8 cellular contexts compared by ENCODE assay signal in the genomic region with DNA sequence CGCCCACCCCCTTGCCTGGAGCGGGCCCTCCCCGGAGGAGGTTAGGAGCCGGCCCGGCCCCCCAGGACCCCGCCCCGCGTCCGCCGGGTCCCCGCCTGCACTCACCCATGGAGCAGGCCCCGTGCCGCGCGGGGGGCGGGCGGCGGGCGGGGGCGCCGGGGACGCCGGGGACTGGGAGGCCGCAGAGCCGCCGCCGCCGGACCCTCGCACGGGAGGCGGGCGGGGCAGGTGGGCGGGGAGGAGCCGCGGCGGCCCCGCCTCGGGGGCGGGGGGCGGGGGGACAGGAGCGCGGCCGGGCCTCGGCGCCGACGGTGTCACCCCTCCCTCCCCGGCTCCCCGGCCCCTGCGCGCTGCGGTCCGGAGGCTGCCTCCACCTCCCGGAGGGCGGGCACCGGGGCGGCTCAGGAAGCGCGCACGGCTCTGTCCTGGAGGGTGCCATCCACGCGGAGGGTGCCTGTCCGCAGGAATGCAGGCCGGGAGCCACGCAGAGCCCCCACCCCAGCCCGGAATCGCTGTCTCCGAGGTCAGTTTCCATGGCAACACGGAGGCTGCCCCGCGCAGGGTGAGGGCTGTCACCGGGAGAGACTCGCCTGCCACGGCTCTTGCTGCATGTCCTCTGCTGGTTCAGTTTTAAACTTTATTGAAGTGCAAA. TPM values are rescaled to one million over a fixed set of nuclear protein-coding genes. Genes with fewer than 3 reads are reported as not detected.
A peak's percentile ranks its signal among the peaks of the same experiment; 100 is the strongest.
DNase-seq lines count a peak whose midpoint lies in the region; ATAC-seq and TF ChIP-seq lines count a peak whose summit lies in the region.

No MANE protein-coding gene starts in this region.

- peak overlapping the region; percentile 95; the same call in 1 of the 2 replicates for H3K4me2 ChIP-seq in SK-N-SH

- H3K9ac ChIP-seq in SK-N-SH, result peak overlapping the region; percentile 64
- H3K9ac ChIP-seq in iPS-15b (ENCODE audit: low read depth, low read length), result no peak overlapping the region
- peak overlapping the region; percentile 32 to 69 (median 33) for H3K9ac ChIP-seq in skeletal muscle tissue (ENCODE audit: low read depth in 1 of 3, low read length in 3 of 3)

- H4K20me1 ChIP-seq in SK-N-SH (ENCODE audit: insufficient read depth), result no peaks in the 10 kb centered on the region

- H3K9me2 ChIP-seq in SK-N-SH, result no peaks in the 10 kb centered on the region

- DNase-seq in NCI-H524 (lab: John Stamatoyannopoulos, UW), result peak; percentile 22 to 60
- no peak for DNase-seq in NCI-H524 treated with DMSO at 0.1 percent for 48 hours (lab: John Stamatoyannopoulos, UW)
- peak; percentile 92 for DNase-seq in SK-N-SH
- no peak for DNase-seq in astrocyte of the spinal cord (ENCODE audit: low read depth, low spot score)

- H3K79me2 ChIP-seq in SK-N-SH (ENCODE audit: insufficient read depth), result peaks cover 7% of the 10 kb centered on the region; the same call in 1 of the 2 replicates

- TF ChIP-seq CTCF in SK-N-SH (IDR thresholded peaks at IDR 0.05), result no peak
- no peak for TF ChIP-seq CTCF in astrocyte of the spinal cord (IDR thresholded peaks at IDR 0.05; ENCODE audit: low read depth, low read length)

- TF ChIP-seq RAD21 in SK-N-SH (IDR thresholded peaks at IDR 0.05; ENCODE audit: low read length), result no peak

- CTCF ChIA-PET in SK-N-SH (lab: Yijun Ruan, JAX), result interaction anchor here (0.7 to 17.4 kb wide), 5 partner anchors 8 to 56 kb away, joined by 3 to 211 read pairs (median 6); partner anchors contain the start of gene PLEKHG5

- WGBS in SK-N-SH (ENCODE audit: low lambda C conversion rate), result 4% methylated on average over 14 of the region's 74 CpGs

- H3K36me3 ChIP-seq in SK-N-SH (replicated peaks in 1 of 2; ENCODE audit: control insufficient read depth in 1 of 2, insufficient read depth in 2 of 2, low read length in 1 of 2) (no peaks in the 10 kb centered on the region), iPS-15b (ENCODE audit: control insufficient read depth, insufficient read depth, low read length) (no peaks in the 10 kb centered on the region), skeletal muscle tissue (ENCODE audit: control insufficient read depth in 3 of 3, insufficient read depth in 3 of 3, low read length in 3 of 3) (no peaks in the 10 kb centered on the region)

- in situ Hi-C loops in astrocyte of the spinal cord (cut with HindIII; ENCODE audit: low sequenced_read_pairs), result no loop called here

- POLR2A ChIA-PET in SK-N-SH (lab: Yijun Ruan, JAX), result interaction anchor here (1.8 kb wide), 1 partner anchor 10 kb away, joined by 10 read pairs; no protein-coding TSS in a partner anchor

- no peaks in the 10 kb centered on the region for H3K9me3 ChIP-seq in SK-N-SH
- H3K9me3 ChIP-seq in iPS-15b (ENCODE audit: control insufficient read depth, insufficient read depth, low read length), result no peaks in the 10 kb centered on the region
- no peaks in the 10 kb centered on the region for H3K9me3 ChIP-seq in skeletal muscle tissue (ENCODE audit: control insufficient read depth in 3 of 3, low read length in 3 of 3)

- H2AFZ ChIP-seq in SK-N-SH (ENCODE audit: low read depth), result peak overlapping the region; percentile 70; the same call in 1 of the 2 replicates

- peaks cover 12% of the 10 kb centered on the region for H3F3A ChIP-seq in SK-N-SH (replicated peaks; ENCODE audit: insufficient read depth)

- H3K27me3 ChIP-seq in SK-N-SH (ENCODE audit: insufficient read depth) (no peaks in the 10 kb centered on the region), iPS-15b (ENCODE audit: control insufficient read depth, insufficient read depth, low read length) (peaks cover 14% of the 10 kb centered on the region), skeletal muscle tissue (ENCODE audit: control insufficient read depth in 3 of 3, insufficient read depth in 3 of 3, low read length in 3 of 3) (peaks cover 7 to 31% (median 17%) of the 10 kb centered on the region in 3 donors)

- H3K27ac ChIP-seq in SK-N-SH (ENCODE audit: low read depth in 2 of 2, low read length in 1 of 2) (peak overlapping the region in 1 of 2 experiments; percentile 80; a peak in 2 of 4 replicates), skeletal muscle tissue (ENCODE audit: low read depth, low read length) (no peak overlapping the region)

- peaks cover 0 to 74% of the 10 kb centered on the region in 2 experiments; a peak in 2 of 4 replicates for H3K4me1 ChIP-seq in SK-N-SH (ENCODE audit: control insufficient read depth in 1 of 2, insufficient read depth in 2 of 2, low read depth in 1 of 2, low read length in 1 of 2)
- H3K4me1 ChIP-seq in iPS-15b (ENCODE audit: control insufficient read depth, insufficient read depth, low read length), result peaks cover 7% of the 10 kb centered on the region
- peaks cover 28 to 42% (median 30%) of the 10 kb centered on the region in 3 donors for H3K4me1 ChIP-seq in skeletal muscle tissue (ENCODE audit: control insufficient read depth in 3 of 3, insufficient read depth in 3 of 3, low read length in 3 of 3)

- TF ChIP-seq EP300 in SK-N-SH (IDR thresholded peaks at IDR 0.05; ENCODE audit: borderline replicate concordance in 1 of 2, low read depth in 1 of 2, low read length in 1 of 2), result no peak

- H3K4me3 ChIP-seq in SK-N-SH (ENCODE audit: low read depth in 2 of 2, low read length in 1 of 2), result peak overlapping the region; percentile 65 to 69
- H3K4me3 ChIP-seq in astrocyte of the spinal cord (ENCODE audit: low read depth, low read length), result peak overlapping the region; percentile 62
- H3K4me3 ChIP-seq in iPS-15b (ENCODE audit: low read depth, low read length), result peak overlapping the region; percentile 58
- peak overlapping the region; percentile 61 to 72 (median 68) for H3K4me3 ChIP-seq in skeletal muscle tissue (ENCODE audit: low read length in 3 of 3)

- ATAC-seq in HG03135 (IDR thresholded peaks at IDR 0.05; ENCODE audit: unreplicated experiment), result no peak
- no peak for ATAC-seq in HG03521 (IDR thresholded peaks at IDR 0.05; ENCODE audit: unreplicated experiment)

TF ChIP-seq in SK-N-SH, 30 proteins besides CTCF, POLR2A, EP300 and RAD21:
- TF ChIP-seq RFX5 (IDR thresholded peaks at IDR 0.05; ENCODE audit: low read length), result 0 out of 2 replicates have a peak, but pooled peaks have one; percentile 45
- TF ChIP-seq JUND (IDR thresholded peaks at IDR 0.05), result no peak
- peak; percentile 82 for TF ChIP-seq MXI1 (IDR thresholded peaks at IDR 0.05; ENCODE audit: low read depth, low read length)
- TF ChIP-seq MAX (IDR thresholded peaks at IDR 0.05; ENCODE audit: low read depth), result peak; percentile 59; the same call in 1 of the 2 replicates
- 0 out of 2 replicates have a peak, but pooled peaks have one; percentile 16 for TF ChIP-seq NRF1 (IDR thresholded peaks at IDR 0.05; ENCODE audit: low read depth, low read length)
TF ChIP-seq in SK-N-SH: peak in this region for 4.

RNA-seq across cellular contexts. Expression of gene PLEKHG5, which starts 5.9 kb away (rescaled TPM):
- polyA plus RNA-seq in SK-N-SH (2012; rRNA removed), result 14.7 and 14.9 TPM in 2 replicates
- 3.4 and 5.7 TPM in 2 replicates for polyA plus RNA-seq in SK-N-SH (2012; cell fraction: cytosol; rRNA removed)
- 86.5 and 98.6 TPM in 2 replicates for polyA plus RNA-seq in SK-N-SH (2012; cell fraction: nucleus; rRNA removed)
- total RNA-seq in skeletal muscle tissue, result 8.4 TPM

RNA-seq across cellular contexts. Expression of gene TNFRSF25, which starts 31.4 kb away (rescaled TPM):
- 20.8 TPM in 2 replicates for polyA plus RNA-seq in SK-N-SH (2012; rRNA removed)
- polyA plus RNA-seq in SK-N-SH (2012; cell fraction: cytosol; rRNA removed), result 2.6 and 5.2 TPM in 2 replicates
- 170 and 223 TPM in 2 replicates for polyA plus RNA-seq in SK-N-SH (2012; cell fraction: nucleus; rRNA removed)
- 3.7 TPM for total RNA-seq in skeletal muscle tissue

RNA-seq across cellular contexts. Expression of gene NOL9, which starts 57.0 kb away (rescaled TPM):
- polyA plus RNA-seq in SK-N-SH (2012; rRNA removed), result 7.1 and 7.9 TPM in 2 replicates
- polyA plus RNA-seq in SK-N-SH (2012; cell fraction: cytosol; rRNA removed), result 7.0 and 7.7 TPM in 2 replicates
- polyA plus RNA-seq in SK-N-SH (2012; cell fraction: nucleus; rRNA removed), result 12.4 and 18.8 TPM in 2 replicates
- total RNA-seq in skeletal muscle tissue, result 24.0 TPM

RNA-seq across cellular contexts. Expression of gene TAS1R1, which starts 57.8 kb away (rescaled TPM):
- not detected in 2 replicates for polyA plus RNA-seq in SK-N-SH (2012; rRNA removed)
- polyA plus RNA-seq in SK-N-SH (2012; cell fraction: cytosol; rRNA removed), result 0.03 TPM in 1 of 2 replicates, not detected in the other
- polyA plus RNA-seq in SK-N-SH (2012; cell fraction: nucleus; rRNA removed), result 0.05 TPM in 2 replicates
- total RNA-seq in skeletal muscle tissue, result 5.7 TPM

Comparison
In these comparisons a context has a peak if more than half of its experiments do, and no peak if none do; other contexts are left out.
1. DNase-seq: peak in NCI-H524 (2 of 2) and SK-N-SH (single experiment); none in NCI-H524 treated with DMSO at 0.1 percent for 48 hours (single experiment) and astrocyte of the spinal cord (single experiment).
2. Peak in every context shown above with its lines, with median percentiles within 50 percentile points of each other: H3K4me3 ChIP-seq.